ENCODE assay signal across 35 cellular contexts in genomic region chr2:118731396-118731795, GRCh38.
"Had no signal": no experiment of that assay in that cellular context is flagged by ENCODE, and none has a peak within 500 bp of the region (broad histone marks: within the 10 kb centered on the region; RNA-seq: fewer than 3 reads in every experiment).

No MANE protein-coding gene starts in this region.

- DNase-seq: Karpas-422, Kasumi-1, MG63, MM.1S, MV-4-11, NCI-H1048, NCI-H1092, NCI-H1092 treated with DMSO at 0.1 percent for 48 hours, NCI-H1105, NCI-H1105 treated with DMSO at 0.1 percent for 48 hours, NCI-H1417, NCI-H1417 treated with DMSO at 0.1 percent for 48 hours, NCI-H1436, NCI-H1436 treated with DMSO at 0.1 percent for 48 hours, NCI-H146, NCI-H1694, NCI-H1694 treated with DMSO at 0.1 percent for 48 hours, NCI-H187, NCI-H187 treated with DMSO at 0.1 percent for 48 hours, NCI-H1930, NCI-H2029, NCI-H2029 treated with DMSO at 0.1 percent for 48 hours, NCI-H2081, NCI-H2081 treated with DMSO at 0.1 percent for 48 hours, NCI-H2107, NCI-H2171, NCI-H2171 treated with DMSO at 0.1 percent for 48 hours, NCI-H2227 treated with DMSO at 0.1 percent for 48 hours, NCI-H226, NCI-H345, NCI-H446, NCI-H446 treated with DMSO at 0.1 percent for 48 hours, NCI-H510A, NCI-H510A treated with DMSO at 0.1 percent for 48 hours, NCI-H524 had no signal

- H3K36me3 ChIP-seq: MG63 had no signal

- H3K4me3 ChIP-seq: MG63 had no signal

- H3K27me3 ChIP-seq: MG63 had no signal
